1 cellular context compared by ENCODE assay signal in the genomic region with DNA sequence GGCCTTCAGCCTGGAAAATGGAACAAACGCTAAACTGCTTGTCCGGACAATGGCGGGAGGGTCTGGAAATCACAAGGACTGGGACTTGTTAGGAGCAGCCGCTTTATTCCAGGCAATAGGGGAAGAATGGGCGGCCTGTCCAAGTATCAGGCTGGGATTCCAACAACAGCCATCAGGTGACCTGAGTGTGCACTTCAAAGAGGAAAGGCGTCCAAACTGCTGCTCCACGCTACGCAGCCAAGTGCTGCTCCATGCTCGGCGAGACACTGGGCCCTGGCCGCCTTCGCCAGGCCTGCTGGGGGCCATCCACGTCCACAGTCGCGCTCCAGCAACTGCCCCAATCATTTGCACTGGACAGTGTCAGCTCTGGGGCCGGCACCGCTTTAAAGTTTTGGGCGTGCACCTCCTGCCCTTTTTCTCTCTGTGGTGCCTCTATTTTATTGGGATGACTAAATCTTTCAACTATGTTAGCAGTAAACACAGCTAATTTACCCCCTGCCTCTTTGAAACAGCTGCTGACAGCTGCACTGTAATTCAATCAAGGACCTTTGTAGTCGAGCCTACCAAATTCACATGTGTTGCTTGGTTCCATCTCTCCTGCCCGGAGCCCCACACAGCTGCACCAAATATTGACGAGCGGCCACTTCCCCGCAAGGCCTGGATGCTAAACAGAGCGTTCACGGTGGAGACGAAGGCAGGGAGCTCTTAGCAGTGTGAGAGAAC.
TF ChIP-seq lines count a peak whose summit lies in the region.

No MANE protein-coding gene starts in this region.

TF ChIP-seq in HEK293, 187 proteins besides CTCF, POLR2A, EP300 and RAD21 (continued from another document and continues in another):
- TF ChIP-seq, protein P1, sequence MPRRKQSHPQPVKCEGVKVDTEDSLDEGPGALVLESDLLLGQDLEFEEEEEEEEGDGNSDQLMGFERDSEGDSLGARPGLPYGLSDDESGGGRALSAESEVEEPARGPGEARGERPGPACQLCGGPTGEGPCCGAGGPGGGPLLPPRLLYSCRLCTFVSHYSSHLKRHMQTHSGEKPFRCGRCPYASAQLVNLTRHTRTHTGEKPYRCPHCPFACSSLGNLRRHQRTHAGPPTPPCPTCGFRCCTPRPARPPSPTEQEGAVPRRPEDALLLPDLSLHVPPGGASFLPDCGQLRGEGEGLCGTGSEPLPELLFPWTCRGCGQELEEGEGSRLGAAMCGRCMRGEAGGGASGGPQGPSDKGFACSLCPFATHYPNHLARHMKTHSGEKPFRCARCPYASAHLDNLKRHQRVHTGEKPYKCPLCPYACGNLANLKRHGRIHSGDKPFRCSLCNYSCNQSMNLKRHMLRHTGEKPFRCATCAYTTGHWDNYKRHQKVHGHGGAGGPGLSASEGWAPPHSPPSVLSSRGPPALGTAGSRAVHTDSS (tag by site-specific recombination; IDR thresholded peaks at IDR 0.05): no peak
- TF ChIP-seq, protein P2, sequence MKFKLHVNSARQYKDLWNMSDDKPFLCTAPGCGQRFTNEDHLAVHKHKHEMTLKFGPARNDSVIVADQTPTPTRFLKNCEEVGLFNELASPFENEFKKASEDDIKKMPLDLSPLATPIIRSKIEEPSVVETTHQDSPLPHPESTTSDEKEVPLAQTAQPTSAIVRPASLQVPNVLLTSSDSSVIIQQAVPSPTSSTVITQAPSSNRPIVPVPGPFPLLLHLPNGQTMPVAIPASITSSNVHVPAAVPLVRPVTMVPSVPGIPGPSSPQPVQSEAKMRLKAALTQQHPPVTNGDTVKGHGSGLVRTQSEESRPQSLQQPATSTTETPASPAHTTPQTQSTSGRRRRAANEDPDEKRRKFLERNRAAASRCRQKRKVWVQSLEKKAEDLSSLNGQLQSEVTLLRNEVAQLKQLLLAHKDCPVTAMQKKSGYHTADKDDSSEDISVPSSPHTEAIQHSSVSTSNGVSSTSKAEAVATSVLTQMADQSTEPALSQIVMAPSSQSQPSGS (tag by site-specific recombination; IDR thresholded peaks at IDR 0.05; ENCODE audit: low read depth): 0 out of 2 replicates have a peak, but pooled peaks have one; percentile 30
- TF ChIP-seq, protein P3, sequence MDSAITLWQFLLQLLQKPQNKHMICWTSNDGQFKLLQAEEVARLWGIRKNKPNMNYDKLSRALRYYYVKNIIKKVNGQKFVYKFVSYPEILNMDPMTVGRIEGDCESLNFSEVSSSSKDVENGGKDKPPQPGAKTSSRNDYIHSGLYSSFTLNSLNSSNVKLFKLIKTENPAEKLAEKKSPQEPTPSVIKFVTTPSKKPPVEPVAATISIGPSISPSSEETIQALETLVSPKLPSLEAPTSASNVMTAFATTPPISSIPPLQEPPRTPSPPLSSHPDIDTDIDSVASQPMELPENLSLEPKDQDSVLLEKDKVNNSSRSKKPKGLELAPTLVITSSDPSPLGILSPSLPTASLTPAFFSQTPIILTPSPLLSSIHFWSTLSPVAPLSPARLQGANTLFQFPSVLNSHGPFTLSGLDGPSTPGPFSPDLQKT (IDR thresholded peaks at IDR 0.05; ENCODE audit: borderline replicate concordance, low read depth, low read length): no peak
- no peak for TF ChIP-seq ZNF112 (tag by site-specific recombination; IDR thresholded peaks at IDR 0.05)
- no peak for TF ChIP-seq ZNF530 (tag by site-specific recombination; IDR thresholded peaks at IDR 0.05; ENCODE audit: low read depth)
- TF ChIP-seq KLF9 (tag by site-specific recombination; IDR thresholded peaks at IDR 0.05; ENCODE audit: low read depth): peak; percentile 55
- TF ChIP-seq ZNF600 (tag by site-specific recombination; IDR thresholded peaks at IDR 0.05): peak; percentile 60; the same call in 1 of the 2 replicates
- no peak for TF ChIP-seq ZNF155 (tag by site-specific recombination; IDR thresholded peaks at IDR 0.05)
- TF ChIP-seq, protein P4, sequence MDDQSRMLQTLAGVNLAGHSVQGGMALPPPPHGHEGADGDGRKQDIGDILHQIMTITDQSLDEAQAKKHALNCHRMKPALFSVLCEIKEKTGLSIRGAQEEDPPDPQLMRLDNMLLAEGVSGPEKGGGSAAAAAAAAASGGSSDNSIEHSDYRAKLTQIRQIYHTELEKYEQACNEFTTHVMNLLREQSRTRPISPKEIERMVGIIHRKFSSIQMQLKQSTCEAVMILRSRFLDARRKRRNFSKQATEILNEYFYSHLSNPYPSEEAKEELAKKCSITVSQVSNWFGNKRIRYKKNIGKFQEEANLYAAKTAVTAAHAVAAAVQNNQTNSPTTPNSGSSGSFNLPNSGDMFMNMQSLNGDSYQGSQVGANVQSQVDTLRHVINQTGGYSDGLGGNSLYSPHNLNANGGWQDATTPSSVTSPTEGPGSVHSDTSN (CRISPR knock-in tag; IDR thresholded peaks at IDR 0.05): no peak
- TF ChIP-seq, protein P5, sequence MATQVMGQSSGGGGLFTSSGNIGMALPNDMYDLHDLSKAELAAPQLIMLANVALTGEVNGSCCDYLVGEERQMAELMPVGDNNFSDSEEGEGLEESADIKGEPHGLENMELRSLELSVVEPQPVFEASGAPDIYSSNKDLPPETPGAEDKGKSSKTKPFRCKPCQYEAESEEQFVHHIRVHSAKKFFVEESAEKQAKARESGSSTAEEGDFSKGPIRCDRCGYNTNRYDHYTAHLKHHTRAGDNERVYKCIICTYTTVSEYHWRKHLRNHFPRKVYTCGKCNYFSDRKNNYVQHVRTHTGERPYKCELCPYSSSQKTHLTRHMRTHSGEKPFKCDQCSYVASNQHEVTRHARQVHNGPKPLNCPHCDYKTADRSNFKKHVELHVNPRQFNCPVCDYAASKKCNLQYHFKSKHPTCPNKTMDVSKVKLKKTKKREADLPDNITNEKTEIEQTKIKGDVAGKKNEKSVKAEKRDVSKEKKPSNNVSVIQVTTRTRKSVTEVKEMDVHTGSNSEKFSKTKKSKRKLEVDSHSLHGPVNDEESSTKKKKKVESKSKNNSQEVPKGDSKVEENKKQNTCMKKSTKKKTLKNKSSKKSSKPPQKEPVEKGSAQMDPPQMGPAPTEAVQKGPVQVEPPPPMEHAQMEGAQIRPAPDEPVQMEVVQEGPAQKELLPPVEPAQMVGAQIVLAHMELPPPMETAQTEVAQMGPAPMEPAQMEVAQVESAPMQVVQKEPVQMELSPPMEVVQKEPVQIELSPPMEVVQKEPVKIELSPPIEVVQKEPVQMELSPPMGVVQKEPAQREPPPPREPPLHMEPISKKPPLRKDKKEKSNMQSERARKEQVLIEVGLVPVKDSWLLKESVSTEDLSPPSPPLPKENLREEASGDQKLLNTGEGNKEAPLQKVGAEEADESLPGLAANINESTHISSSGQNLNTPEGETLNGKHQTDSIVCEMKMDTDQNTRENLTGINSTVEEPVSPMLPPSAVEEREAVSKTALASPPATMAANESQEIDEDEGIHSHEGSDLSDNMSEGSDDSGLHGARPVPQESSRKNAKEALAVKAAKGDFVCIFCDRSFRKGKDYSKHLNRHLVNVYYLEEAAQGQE (tag by site-specific recombination; IDR thresholded peaks at IDR 0.05): no peak
- peak; percentile 79; the same call in 1 of the 2 replicates for TF ChIP-seq HOXD13 (CRISPR knock-in tag; IDR thresholded peaks at IDR 0.05; ENCODE audit: borderline replicate concordance)
- TF ChIP-seq, protein P6, sequence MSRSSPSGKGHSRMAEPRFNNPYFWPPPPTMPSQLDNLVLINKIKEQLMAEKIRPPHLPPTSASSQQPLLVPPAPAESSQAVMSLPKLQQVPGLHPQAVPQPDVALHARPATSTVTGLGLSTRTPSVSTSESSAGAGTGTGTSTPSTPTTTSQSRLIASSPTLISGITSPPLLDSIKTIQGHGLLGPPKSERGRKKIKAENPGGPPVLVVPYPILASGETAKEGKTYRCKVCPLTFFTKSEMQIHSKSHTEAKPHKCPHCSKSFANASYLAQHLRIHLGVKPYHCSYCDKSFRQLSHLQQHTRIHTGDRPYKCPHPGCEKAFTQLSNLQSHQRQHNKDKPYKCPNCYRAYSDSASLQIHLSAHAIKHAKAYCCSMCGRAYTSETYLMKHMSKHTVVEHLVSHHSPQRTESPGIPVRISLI (tag by site-specific recombination; IDR thresholded peaks at IDR 0.05): no peak
- TF ChIP-seq ZNF549 (tag by site-specific recombination; IDR thresholded peaks at IDR 0.05): no peak
- TF ChIP-seq ZNF560 (tag by site-specific recombination; IDR thresholded peaks at IDR 0.05; ENCODE audit: borderline replicate concordance): no peak
- no peak for TF ChIP-seq ZBTB1 (tag by site-specific recombination; IDR thresholded peaks at IDR 0.05)
- TF ChIP-seq OVOL3 (tag by site-specific recombination; IDR thresholded peaks at IDR 0.05): no peak
- no peak for TF ChIP-seq ZNF114 (tag by site-specific recombination; IDR thresholded peaks at IDR 0.05)
- peak; percentile 53; the same call in 1 of the 2 replicates for TF ChIP-seq KLF16 (tag by site-specific recombination; IDR thresholded peaks at IDR 0.05)
- TF ChIP-seq ZNF701 (tag by site-specific recombination; IDR thresholded peaks at IDR 0.05): no peak
- TF ChIP-seq ZNF184 (tag by site-specific recombination; IDR thresholded peaks at IDR 0.05): no peak
- no peak for TF ChIP-seq ZNF623 (tag by site-specific recombination; IDR thresholded peaks at IDR 0.05)
- 0 out of 2 replicates have a peak, but pooled peaks have one; percentile 23 for TF ChIP-seq SP2 (tag by site-specific recombination; IDR thresholded peaks at IDR 0.05)
- TF ChIP-seq ZBTB17 (tag by site-specific recombination; IDR thresholded peaks at IDR 0.05): 0 out of 2 replicates have a peak, but pooled peaks have one; percentile 16
- TF ChIP-seq ZNF292 (tag by site-specific recombination; IDR thresholded peaks at IDR 0.05; ENCODE audit: borderline replicate concordance, low read depth): no peak
- TF ChIP-seq ZNF596 (tag by site-specific recombination; IDR thresholded peaks at IDR 0.05): no peak
- TF ChIP-seq, protein P7, sequence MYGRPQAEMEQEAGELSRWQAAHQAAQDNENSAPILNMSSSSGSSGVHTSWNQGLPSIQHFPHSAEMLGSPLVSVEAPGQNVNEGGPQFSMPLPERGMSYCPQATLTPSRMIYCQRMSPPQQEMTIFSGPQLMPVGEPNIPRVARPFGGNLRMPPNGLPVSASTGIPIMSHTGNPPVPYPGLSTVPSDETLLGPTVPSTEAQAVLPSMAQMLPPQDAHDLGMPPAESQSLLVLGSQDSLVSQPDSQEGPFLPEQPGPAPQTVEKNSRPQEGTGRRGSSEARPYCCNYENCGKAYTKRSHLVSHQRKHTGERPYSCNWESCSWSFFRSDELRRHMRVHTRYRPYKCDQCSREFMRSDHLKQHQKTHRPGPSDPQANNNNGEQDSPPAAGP (tag by site-specific recombination; IDR thresholded peaks at IDR 0.05): peak; percentile 95
- peak; percentile 86 for TF ChIP-seq ZNF629 (tag by site-specific recombination; IDR thresholded peaks at IDR 0.05)
- TF ChIP-seq ZNF248 (tag by site-specific recombination; IDR thresholded peaks at IDR 0.05): no peak
- 0 out of 2 replicates have a peak, but pooled peaks have one; percentile 17 for TF ChIP-seq ZNF558 (tag by site-specific recombination; IDR thresholded peaks at IDR 0.05)
- no peak for TF ChIP-seq ZNF16 (tag by site-specific recombination; IDR thresholded peaks at IDR 0.05; ENCODE audit: low read depth)
- no peak for TF ChIP-seq ZXDB (tag by site-specific recombination; IDR thresholded peaks at IDR 0.05)
- no peak for TF ChIP-seq ZFHX2 (tag by site-specific recombination; conservative IDR thresholded peaks at IDR 0.05)
- TF ChIP-seq, protein P8, sequence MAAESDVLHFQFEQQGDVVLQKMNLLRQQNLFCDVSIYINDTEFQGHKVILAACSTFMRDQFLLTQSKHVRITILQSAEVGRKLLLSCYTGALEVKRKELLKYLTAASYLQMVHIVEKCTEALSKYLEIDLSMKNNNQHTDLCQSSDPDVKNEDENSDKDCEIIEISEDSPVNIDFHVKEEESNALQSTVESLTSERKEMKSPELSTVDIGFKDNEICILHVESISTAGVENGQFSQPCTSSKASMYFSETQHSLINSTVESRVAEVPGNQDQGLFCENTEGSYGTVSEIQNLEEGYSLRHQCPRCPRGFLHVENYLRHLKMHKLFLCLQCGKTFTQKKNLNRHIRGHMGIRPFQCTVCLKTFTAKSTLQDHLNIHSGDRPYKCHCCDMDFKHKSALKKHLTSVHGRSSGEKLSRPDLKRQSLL (tag by site-specific recombination; IDR thresholded peaks at IDR 0.05): no peak
- TF ChIP-seq ZNF132 (tag by site-specific recombination; IDR thresholded peaks at IDR 0.05; ENCODE audit: borderline replicate concordance): no peak
- TF ChIP-seq ZNF426 (tag by site-specific recombination; IDR thresholded peaks at IDR 0.05): no peak; the same call in 1 of the 2 replicates
- TF ChIP-seq, protein P9, sequence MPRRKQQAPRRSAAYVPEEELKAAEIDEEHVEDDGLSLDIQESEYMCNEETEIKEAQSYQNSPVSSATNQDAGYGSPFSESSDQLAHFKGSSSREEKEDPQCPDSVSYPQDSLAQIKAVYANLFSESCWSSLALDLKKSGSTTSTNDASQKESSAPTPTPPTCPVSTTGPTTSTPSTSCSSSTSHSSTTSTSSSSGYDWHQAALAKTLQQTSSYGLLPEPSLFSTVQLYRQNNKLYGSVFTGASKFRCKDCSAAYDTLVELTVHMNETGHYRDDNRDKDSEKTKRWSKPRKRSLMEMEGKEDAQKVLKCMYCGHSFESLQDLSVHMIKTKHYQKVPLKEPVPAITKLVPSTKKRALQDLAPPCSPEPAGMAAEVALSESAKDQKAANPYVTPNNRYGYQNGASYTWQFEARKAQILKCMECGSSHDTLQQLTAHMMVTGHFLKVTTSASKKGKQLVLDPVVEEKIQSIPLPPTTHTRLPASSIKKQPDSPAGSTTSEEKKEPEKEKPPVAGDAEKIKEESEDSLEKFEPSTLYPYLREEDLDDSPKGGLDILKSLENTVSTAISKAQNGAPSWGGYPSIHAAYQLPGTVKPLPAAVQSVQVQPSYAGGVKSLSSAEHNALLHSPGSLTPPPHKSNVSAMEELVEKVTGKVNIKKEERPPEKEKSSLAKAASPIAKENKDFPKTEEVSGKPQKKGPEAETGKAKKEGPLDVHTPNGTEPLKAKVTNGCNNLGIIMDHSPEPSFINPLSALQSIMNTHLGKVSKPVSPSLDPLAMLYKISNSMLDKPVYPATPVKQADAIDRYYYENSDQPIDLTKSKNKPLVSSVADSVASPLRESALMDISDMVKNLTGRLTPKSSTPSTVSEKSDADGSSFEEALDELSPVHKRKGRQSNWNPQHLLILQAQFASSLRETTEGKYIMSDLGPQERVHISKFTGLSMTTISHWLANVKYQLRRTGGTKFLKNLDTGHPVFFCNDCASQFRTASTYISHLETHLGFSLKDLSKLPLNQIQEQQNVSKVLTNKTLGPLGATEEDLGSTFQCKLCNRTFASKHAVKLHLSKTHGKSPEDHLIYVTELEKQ (tag by site-specific recombination; IDR thresholded peaks at IDR 0.05; ENCODE audit: borderline replicate concordance): peak; percentile 85
- peak; percentile 65 for TF ChIP-seq ZSCAN30 (tag by site-specific recombination; IDR thresholded peaks at IDR 0.05)
- TF ChIP-seq, protein P10, sequence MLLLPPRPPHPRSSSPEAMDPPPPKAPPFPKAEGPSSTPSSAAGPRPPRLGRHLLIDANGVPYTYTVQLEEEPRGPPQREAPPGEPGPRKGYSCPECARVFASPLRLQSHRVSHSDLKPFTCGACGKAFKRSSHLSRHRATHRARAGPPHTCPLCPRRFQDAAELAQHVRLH (tag by site-specific recombination; IDR thresholded peaks at IDR 0.05): no peak
- peak; percentile 41; the same call in 1 of the 2 replicates for TF ChIP-seq GLI2 (tag by site-specific recombination; IDR thresholded peaks at IDR 0.05; ENCODE audit: borderline replicate concordance, low read depth)
